19 cellular contexts compared by ENCODE assay signal in genomic region chrX:128800138-128800537, GRCh38.
DNase-seq lines count a peak whose midpoint lies in the region; ATAC-seq, FAIRE-seq and TF ChIP-seq lines count a peak whose summit lies in the region.
"Had no signal": no experiment of that assay in that cellular context is flagged by ENCODE, and none has a peak within 500 bp of the region (broad histone marks: within the 10 kb centered on the region; RNA-seq: fewer than 3 reads in every experiment).

No MANE protein-coding gene starts in this region.

- TF ChIP-seq CTCF in OCI-LY1 (IDR thresholded peaks at IDR 0.05; ENCODE audit: low read length) (peak; percentile 43; the same call in 1 of the 2 replicates), glutamatergic neuron (IDR thresholded peaks at IDR 0.05; ENCODE audit: partially characterized antibody, unreplicated experiment) (peak; percentile 15)

- peak; percentile 10 for DNase-seq in DMS53 treated with DMSO at 0.1 percent for 48 hours (lab: John Stamatoyannopoulos, UW; ENCODE audit: unreplicated experiment)
- no peak for DNase-seq in GM19239 (ENCODE audit: insufficient read length, low spot score)
- DNase-seq in glutamatergic neuron = no peak
- no peak for DNase-seq in occipital lobe (lab: John Stamatoyannopoulos, UW)
- DNase-seq in CD4-positive, alpha-beta memory T cell = no peak
- no peak for DNase-seq in central memory CD4-positive, alpha-beta T cell
- DNase-seq: activated CD4-positive, alpha-beta T cell treated with anti-CD3 and anti-CD28 coated beads, Interleukin-2, amount 10 ng/mL, durations not matched to agents 24 days and 14 days; activated T-cell treated with anti-CD3 and anti-CD28 coated beads, Interleukin-2, amount 50 U/mL, for 24 hours; CD4-positive, alpha-beta T cell; HCEC 1CT; stimulated activated naive CD4-positive, alpha-beta T cell treated with Interleukin-2 at 50 U/mL for 16 hours; T-helper 9 cell; upper lobe of right lung had no signal

- H3K9me2 ChIP-seq in OCI-LY1 (ENCODE audit: low read depth, low read length) = no peaks in the 10 kb centered on the region

- H3K36me3 ChIP-seq in OCI-LY1 (ENCODE audit: insufficient read depth, low read length) = no peaks in the 10 kb centered on the region
- no peaks in the 10 kb centered on the region for H3K36me3 ChIP-seq in CD4-positive, alpha-beta memory T cell (ENCODE audit: insufficient read depth, low read length)
- H3K36me3 ChIP-seq: neutrophil, upper lobe of right lung had no signal

- H3K36me3 Mint-ChIP-seq in glutamatergic neuron (ENCODE audit: unreplicated experiment) = no peaks in the 10 kb centered on the region
- no peaks in the 10 kb centered on the region for H3K36me3 Mint-ChIP-seq in CD4-positive, alpha-beta memory T cell

- no peak overlapping the region for H3K27ac ChIP-seq in OCI-LY1 (ENCODE audit: low read depth, low read length, poor library complexity, severe bottlenecking)
- H3K27ac ChIP-seq in CD4-positive, alpha-beta memory T cell (ENCODE audit: low read depth, low read length) = no peak overlapping the region
- H3K27ac ChIP-seq: HL-60, neutrophil, upper lobe of right lung had no signal

- CTCF ChIA-PET in CD4-positive, alpha-beta memory T cell (lab: Charles Lee; ENCODE audit: partially characterized antibody) = no interaction called here

- POLR2A ChIA-PET in CD4-positive, alpha-beta memory T cell (lab: Charles Lee; ENCODE audit: partially characterized antibody) = no interaction called here

- H3K4me1 Mint-ChIP-seq in glutamatergic neuron (ENCODE audit: low read depth, unreplicated experiment) = no peaks in the 10 kb centered on the region
- peaks cover 0 to 5% (median 2%) of the 10 kb centered on the region in 4 donors for H3K4me1 Mint-ChIP-seq in CD4-positive, alpha-beta memory T cell
- H3K4me1 Mint-ChIP-seq: activated CD4-positive, alpha-beta T cell treated with anti-CD3 and anti-CD28 coated beads, Interleukin-2, amount 10 ng/mL, durations not matched to agents 24 days and 14 days had no signal

- H3K9me3 ChIP-seq in OCI-LY1 (ENCODE audit: low read length) = no peaks in the 10 kb centered on the region
- no peaks in the 10 kb centered on the region for H3K9me3 ChIP-seq in CD4-positive, alpha-beta memory T cell (ENCODE audit: control insufficient read depth in 1 of 2, low read length in 2 of 2)
- H3K9me3 ChIP-seq: neutrophil, upper lobe of right lung had no signal

- no peak overlapping the region for H3K4me3 ChIP-seq in OCI-LY1 (ENCODE audit: low read depth, low read length, poor library complexity, severe bottlenecking)
- no peak overlapping the region for H3K4me3 ChIP-seq in CD4-positive, alpha-beta memory T cell (ENCODE audit: low read length in 2 of 2)
- H3K4me3 ChIP-seq: upper lobe of right lung had no signal

- no peaks in the 10 kb centered on the region for H3K27me3 Mint-ChIP-seq in glutamatergic neuron (ENCODE audit: unreplicated experiment)
- no peaks in the 10 kb centered on the region for H3K27me3 Mint-ChIP-seq in CD4-positive, alpha-beta memory T cell
- H3K27me3 Mint-ChIP-seq: activated CD4-positive, alpha-beta T cell treated with anti-CD3 and anti-CD28 coated beads, Interleukin-2, amount 10 ng/mL, durations not matched to agents 24 days and 14 days; CD4-positive, alpha-beta T cell had no signal

- H3K4me1 ChIP-seq in OCI-LY1 (ENCODE audit: insufficient read depth, low read length, severe bottlenecking) = no peaks in the 10 kb centered on the region
- no peaks in the 10 kb centered on the region for H3K4me1 ChIP-seq in CD4-positive, alpha-beta memory T cell (ENCODE audit: insufficient read depth, low read length)
- H3K4me1 ChIP-seq: upper lobe of right lung had no signal

- H3K79me2 ChIP-seq in OCI-LY1 (ENCODE audit: insufficient read depth, low read length) = no peaks in the 10 kb centered on the region

- no peak overlapping the region for H3K4me2 ChIP-seq in OCI-LY1 (ENCODE audit: low read length)

- H3K9me3 Mint-ChIP-seq in glutamatergic neuron (ENCODE audit: unreplicated experiment) = no peaks in the 10 kb centered on the region
- peaks cover 0 to 2% (median 0%) of the 10 kb centered on the region in 8 donors for H3K9me3 Mint-ChIP-seq in CD4-positive, alpha-beta memory T cell
- H3K9me3 Mint-ChIP-seq: activated CD4-positive, alpha-beta T cell treated with anti-CD3 and anti-CD28 coated beads, Interleukin-2, amount 10 ng/mL, durations not matched to agents 24 days and 14 days; activated T-cell treated with anti-CD3 and anti-CD28 coated beads, Interleukin-2, amount 50 U/mL, for 24 hours; CD4-positive, alpha-beta T cell had no signal

- H3K4me3 Mint-ChIP-seq in glutamatergic neuron (ENCODE audit: unreplicated experiment) = no peak overlapping the region
- no peak overlapping the region for H3K4me3 Mint-ChIP-seq in CD4-positive, alpha-beta memory T cell
- H3K4me3 Mint-ChIP-seq: activated CD4-positive, alpha-beta T cell treated with anti-CD3 and anti-CD28 coated beads, Interleukin-2, amount 10 ng/mL, durations not matched to agents 24 days and 14 days; activated T-cell treated with anti-CD3 and anti-CD28 coated beads, Interleukin-2, amount 50 U/mL, for 24 hours; CD4-positive, alpha-beta T cell had no signal

- H4K20me1 ChIP-seq in OCI-LY1 (ENCODE audit: insufficient read depth, low read length) = no peaks in the 10 kb centered on the region

- intact Hi-C loops in CD4-positive, alpha-beta memory T cell (cut with micrococcal nuclease) = no loop called here

- H3F3A ChIP-seq in OCI-LY1 (ENCODE audit: insufficient read depth, low read length) = no peaks in the 10 kb centered on the region

- FAIRE-seq in GM19239 (lab: Jason Lieb, UNC) = peak; percentile 52
- FAIRE-seq: endometrium, frontal cortex had no signal

- H3K27ac Mint-ChIP-seq in glutamatergic neuron (ENCODE audit: unreplicated experiment) = no peak overlapping the region
- no peak overlapping the region for H3K27ac Mint-ChIP-seq in CD4-positive, alpha-beta memory T cell
- H3K27ac Mint-ChIP-seq: activated CD4-positive, alpha-beta T cell treated with anti-CD3 and anti-CD28 coated beads, Interleukin-2, amount 10 ng/mL, durations not matched to agents 24 days and 14 days; activated T-cell treated with anti-CD3 and anti-CD28 coated beads, Interleukin-2, amount 50 U/mL, for 24 hours; CD4-positive, alpha-beta T cell had no signal

- no peak overlapping the region for H2AFZ ChIP-seq in OCI-LY1 (ENCODE audit: low read length)

- no peak for ATAC-seq in GM21723 (IDR thresholded peaks at IDR 0.05; ENCODE audit: unreplicated experiment)
- ATAC-seq: upper lobe of right lung had no signal

- H3K9ac ChIP-seq in OCI-LY1 (ENCODE audit: low read length) = no peak overlapping the region

- no peaks in the 10 kb centered on the region for H3K27me3 ChIP-seq in OCI-LY1 (ENCODE audit: insufficient read depth, low read length)
- no peaks in the 10 kb centered on the region for H3K27me3 ChIP-seq in CD4-positive, alpha-beta memory T cell (ENCODE audit: insufficient read depth, low read length)
- H3K27me3 ChIP-seq: neutrophil, upper lobe of right lung had no signal
